In genomic region chr10:7478727-7479457, GRCh38 we compare ENCODE assay signal across 20 cellular contexts.
DNase-seq lines count a peak whose midpoint lies in the region; ATAC-seq, FAIRE-seq and TF ChIP-seq lines count a peak whose summit lies in the region.
"Had no signal": no experiment of that assay in that cellular context is flagged by ENCODE, and none has a peak within 500 bp of the region (broad histone marks: within the 10 kb centered on the region; RNA-seq: fewer than 3 reads in every experiment).

No MANE protein-coding gene starts in this region.

- DNase-seq in CD4-positive, alpha-beta T cell: no peak
- no peak for DNase-seq in GM12892 (ENCODE audit: insufficient read length)
- peak; percentile 55 for DNase-seq in MM.1S
- DNase-seq in GM12878 (ENCODE audit: low read depth, low spot score): no peak
- DNase-seq in NCI-H2081 treated with DMSO at 0.1 percent for 48 hours (lab: John Stamatoyannopoulos, UW): no peak
- no peak for DNase-seq in pancreas
- no peak for DNase-seq in T1000 (lab: John Stamatoyannopoulos, UW)
- DNase-seq: brain microvascular endothelial cell; DMS79 treated with DMSO at 0.1 percent for 48 hours; heart right ventricle; KG1; kidney; NCI-H1436; NCI-H446 treated with DMSO at 0.1 percent for 48 hours; PC-3; stimulated activated naive CD4-positive, alpha-beta T cell treated with Interleukin-2 at 50 U/mL for 16 hours had no signal

- no TSS peak for BruUV-seq in GM12878 (replicated peaks; lab: Mats Ljungman, UMichigan)

- no peak overlapping the region for H2AFZ ChIP-seq in MM.1S (ENCODE audit: low read length)
- no peak overlapping the region for H2AFZ ChIP-seq in GM12878 (ENCODE audit: control insufficient read depth, low read depth, low read length)

- peak overlapping the region; percentile 29; the same call in 1 of the 2 replicates for H3K9ac ChIP-seq in MM.1S (ENCODE audit: low read length)
- peak overlapping the region; percentile 10; the same call in 1 of the 2 replicates for H3K9ac ChIP-seq in GM12878 (ENCODE audit: control insufficient read depth, insufficient read depth, low read length)

- SMC1A ChIA-PET in GM12878 (lab: Charles Lee; ENCODE audit: uncharacterized antibody, unreplicated experiment): interaction anchor here (1.0 to 2.9 kb wide), 6 partner anchors 14 to 57 kb away, joined by 3 to 9 read pairs (median 4); no protein-coding TSS in a partner anchor

- intact Hi-C loops in CD4-positive, alpha-beta T cell (cut with DNase I, micrococcal nuclease): no loop called here
- intact Hi-C loops in GM12878 (cut with micrococcal nuclease; ENCODE audit: unreplicated experiment): loop anchor here (10.0 kb wide), 1 partner anchor 1204 kb away; no protein-coding TSS in a partner anchor
- intact Hi-C loops in pancreas (cut with DNase I): no loop called here

- RAD21 ChIA-PET in GM12878 (lab: Charles Lee; ENCODE audit: unreplicated experiment): no interaction called here

- no peaks in the 10 kb centered on the region for H3K9me2 ChIP-seq in MM.1S (replicated peaks; ENCODE audit: insufficient read depth, low read length)

- H3K36me3 Mint-ChIP-seq in CD4-positive, alpha-beta T cell (ENCODE audit: low read depth): no peaks in the 10 kb centered on the region

- H3K9me3 ChIP-seq in CD4-positive, alpha-beta T cell (ENCODE audit: control insufficient read depth, low read length): no peaks in the 10 kb centered on the region
- H3K9me3 ChIP-seq in MM.1S (replicated peaks; ENCODE audit: insufficient read depth, low read length) (no peaks in the 10 kb centered on the region), GM12878 (replicated peaks; ENCODE audit: control insufficient read depth, insufficient read depth, low read length) (peaks cover 7% of the 10 kb centered on the region; the same call in 2 of the 3 replicates), pancreas (no peaks in the 10 kb centered on the region)
- H3K9me3 ChIP-seq: HAP-1, heart right ventricle had no signal

- in situ Hi-C loops in GM12878 (cut with MboI): no loop called here

- H3K4me1 Mint-ChIP-seq in CD4-positive, alpha-beta T cell (ENCODE audit: low read depth): peaks cover 72% of the 10 kb centered on the region

- ATAC-seq in CD4-positive, alpha-beta T cell (ENCODE audit: poor library complexity): peak; percentile 33
- ATAC-seq in GM12878 (peak; percentile 40), HG02763 (IDR thresholded peaks at IDR 0.05; ENCODE audit: unreplicated experiment) (no peak), pancreas (no peak)
- ATAC-seq: heart right ventricle, PC-3 had no signal

- FAIRE-seq in GM12892 (lab: Jason Lieb, UNC) (peak; percentile 9), GM12878 (lab: Jason Lieb, UNC) (no peak), pancreas (lab: Jason Lieb, UNC) (no peak)
- FAIRE-seq: kidney had no signal

- H3K79me2 ChIP-seq in MM.1S (ENCODE audit: low read length): 0 out of 2 replicates have a peak, but pooled peaks cover 2% of the 10 kb centered on the region
- H3K79me2 ChIP-seq in GM12878 (ENCODE audit: control insufficient read depth, insufficient read depth, low read length): no peaks in the 10 kb centered on the region

- peak overlapping the region; percentile 74 for H3K4me2 ChIP-seq in MM.1S (ENCODE audit: low read depth, low read length)
- H3K4me2 ChIP-seq in GM12878 (ENCODE audit: control insufficient read depth, insufficient read depth): peak overlapping the region; percentile 51

- H3K4me3 ChIP-seq in MM.1S (ENCODE audit: low read length) (peak overlapping the region; percentile 32; the same call in 1 of the 2 replicates), GM12878 (peak overlapping the region; percentile 12), pancreas (no peak overlapping the region)
- H3K4me3 ChIP-seq: HAP-1, heart right ventricle, skin epidermis had no signal

- WGBS in GM12878 (ENCODE audit: insufficient coverage, insufficient replicate concordance, low lambda C conversion rate, missing lambda C conversion rate): 9% methylated on average over 4 of the region's 4 CpGs
- WGBS in pancreas, 2 donors: 57 to 62% methylated on average over 4 of the region's 4 CpGs

- no peak for TF ChIP-seq RAD21 in GM12878 (IDR thresholded peaks at IDR 0.05; ENCODE audit: insufficient read depth, low read depth, low read length)

- no peak for TF ChIP-seq CTCF in CD4-positive, alpha-beta T cell (IDR thresholded peaks at IDR 0.05)
- no peak for TF ChIP-seq CTCF in MM.1S (IDR thresholded peaks at IDR 0.05; ENCODE audit: low read length)
- no peak for TF ChIP-seq CTCF in GM12878 (IDR thresholded peaks at IDR 0.05 in 2 of 3, conservative IDR thresholded peaks at IDR 0.05 in 1 of 3; ENCODE audit: control insufficient read depth in 2 of 3, extremely low read depth in 1 of 3, insufficient read depth in 1 of 3, low read depth in 3 of 3, low read length in 3 of 3)
- TF ChIP-seq CTCF in pancreas (IDR thresholded peaks at IDR 0.05): no peak

- POLR2A ChIA-PET in CD4-positive, alpha-beta T cell (lab: Charles Lee): interaction anchor here (1.1 kb wide), 1 partner anchor 68 kb away, joined by 3 read pairs; the partner anchor contains the start of gene SFMBT2
- POLR2A ChIA-PET in GM12878 (lab: Charles Lee): no interaction called here

- peak overlapping the region; percentile 95 for H3K27ac Mint-ChIP-seq in CD4-positive, alpha-beta T cell
- H3K27ac Mint-ChIP-seq: activated T-helper 2 cell treated with anti-CD3 and anti-CD28 coated beads, Interferon-gamma antibody, Interleukin-2, Interleukin-4, amounts not matched to agents 10 μg/mL and 5 μg/mL and 100 μg/mL, durations not matched to agents 14 hours and 24 hours and 36 hours had no signal

- no peak for TF ChIP-seq POLR2A in GM12892 (IDR thresholded peaks at IDR 0.05; ENCODE audit: low read depth, low read length)
- no peak for TF ChIP-seq POLR2A in GM12878 (IDR thresholded peaks at IDR 0.05; ENCODE audit: low read depth, low read length)

- CTCF ChIA-PET in CD4-positive, alpha-beta T cell (lab: Charles Lee): no interaction called here
- CTCF ChIA-PET in GM12878 (lab: Yijun Ruan, JAX): interaction anchor here (0.6 to 3.7 kb wide), 2 partner anchors 37 to 47 kb away, joined by 3 to 14 read pairs; no protein-coding TSS in a partner anchor

- no peaks in the 10 kb centered on the region for H3K36me3 ChIP-seq in MM.1S (replicated peaks; ENCODE audit: insufficient read depth, low read length)
- H3K36me3 ChIP-seq in GM12878 (ENCODE audit: control insufficient read depth in 2 of 2, insufficient read depth in 2 of 2, low read length in 1 of 2): no peaks in the 10 kb centered on the region
- no peaks in the 10 kb centered on the region for H3K36me3 ChIP-seq in pancreas
- H3K36me3 ChIP-seq: brain microvascular endothelial cell, HAP-1, heart right ventricle had no signal

- H3F3A ChIP-seq in MM.1S (ENCODE audit: insufficient read depth, low read length): peaks cover 35% of the 10 kb centered on the region

- H3K4me3 Mint-ChIP-seq in CD4-positive, alpha-beta T cell: peak overlapping the region; percentile 77

- H3K9me3 Mint-ChIP-seq in CD4-positive, alpha-beta T cell: no peaks in the 10 kb centered on the region
- H3K9me3 Mint-ChIP-seq: activated T-helper 2 cell treated with anti-CD3 and anti-CD28 coated beads, Interferon-gamma antibody, Interleukin-2, Interleukin-4, amounts not matched to agents 10 μg/mL and 5 μg/mL and 100 μg/mL, durations not matched to agents 14 hours and 24 hours and 36 hours had no signal

- TF ChIP-seq EP300 in GM12878 (IDR thresholded peaks at IDR 0.05; ENCODE audit: borderline replicate concordance in 1 of 2, control insufficient read depth in 1 of 2, low read depth in 2 of 2, low read length in 2 of 2): no peak

- H4K20me1 ChIP-seq in MM.1S (ENCODE audit: insufficient read depth, low read length) (no peaks in the 10 kb centered on the region), GM12878 (ENCODE audit: control insufficient read depth, insufficient read depth) (no peaks in the 10 kb centered on the region)

- no peaks in the 10 kb centered on the region for H3K27me3 Mint-ChIP-seq in CD4-positive, alpha-beta T cell

- no peaks in the 10 kb centered on the region for H3K27me3 ChIP-seq in CD4-positive, alpha-beta T cell (ENCODE audit: control insufficient read depth, insufficient read depth, low read length)
- H3K27me3 ChIP-seq in MM.1S (replicated peaks; ENCODE audit: insufficient read depth, low read length) (no peaks in the 10 kb centered on the region), GM12878 (replicated peaks in 1 of 2; ENCODE audit: control insufficient read depth in 2 of 2, insufficient read depth in 2 of 2, low read length in 1 of 2) (no peaks in the 10 kb centered on the region), pancreas (no peaks in the 10 kb centered on the region)
- H3K27me3 ChIP-seq: brain microvascular endothelial cell had no signal

- peak overlapping the region; percentile 35 for H3K27ac ChIP-seq in CD4-positive, alpha-beta T cell (ENCODE audit: low read depth, low read length)
- H3K27ac ChIP-seq in MM.1S (ENCODE audit: low read length) (peak overlapping the region; percentile 90), GM12878 (ENCODE audit: control insufficient read depth, insufficient read depth) (peak overlapping the region; percentile 79), pancreas (no peak overlapping the region)
- H3K27ac ChIP-seq: brain microvascular endothelial cell had no signal

- H3K4me1 ChIP-seq in MM.1S (ENCODE audit: low read length) (peaks cover 39% of the 10 kb centered on the region), GM12878 (ENCODE audit: control insufficient read depth, insufficient read depth, low read length) (peaks cover 78% of the 10 kb centered on the region), pancreas (peaks cover 0 to 3% (median 0%) of the 10 kb centered on the region in 3 donors)
- H3K4me1 ChIP-seq: HAP-1 had no signal

TF ChIP-seq in GM12878, 131 proteins besides CTCF, POLR2A, EP300 and RAD21 (continues in another document):
- no peak for TF ChIP-seq E4F1 (IDR thresholded peaks at IDR 0.05; ENCODE audit: borderline replicate concordance, partially characterized antibody)
- TF ChIP-seq CHD2 (IDR thresholded peaks at IDR 0.05; ENCODE audit: borderline replicate concordance, low read depth, low read length): no peak

Comparison
In these comparisons a context has a peak if more than half of its experiments do, and no peak if none do; other contexts are left out.
1. ATAC-seq: peak in CD4-positive, alpha-beta T cell (single experiment) and GM12878 (single experiment); none in HG02763 (single experiment) and pancreas (0 of 4).
2. H3K27ac ChIP-seq: peak in CD4-positive, alpha-beta T cell (single experiment), MM.1S (single experiment) and GM12878 (single experiment); none in pancreas (0 of 4).
3. H3K4me3 ChIP-seq: peak in MM.1S (single experiment) and GM12878 (single experiment); none in pancreas (0 of 4).